ENCODE assay signal across 16 cellular contexts in genomic region chr3:158094917-158095301, GRCh38. TPM values are rescaled to one million over a fixed set of nuclear protein-coding genes. Genes with fewer than 3 reads are reported as not detected.
A peak's percentile ranks its signal among the peaks of the same experiment; 100 is the strongest.
DNase-seq lines count a peak whose midpoint lies in the region; ATAC-seq and TF ChIP-seq lines count a peak whose summit lies in the region.
"Had no signal": no experiment of that assay in that cellular context is flagged by ENCODE, and none has a peak within 500 bp of the region (broad histone marks: within the 10 kb centered on the region; RNA-seq: fewer than 3 reads in every experiment).

No MANE protein-coding gene starts in this region.

- H3K9ac ChIP-seq in iPS-15b (ENCODE audit: low read depth, low read length), result no peak overlapping the region
- H3K9ac ChIP-seq: KMS-11 had no signal

- no peak for DNase-seq in germinal center (ENCODE audit: low spot score)
- DNase-seq in iPS-NIHi7 (ENCODE audit: extremely low spot score), result no peak
- no peak for DNase-seq in nucleus accumbens (lab: John Stamatoyannopoulos, UW)
- DNase-seq in HT-29 (ENCODE audit: low spot score), result no peak
- DNase-seq: activated CD4-positive, alpha-beta T cell treated with anti-CD3 and anti-CD28 coated beads for 4 hours; activated naive CD4-positive, alpha-beta T cell treated with anti-CD3 and anti-CD28 coated beads for 36 hours; colonic mucosa; stimulated activated naive CD8-positive, alpha-beta T cell treated with anti-CD3 and anti-CD28 coated beads, Interleukin-15, amount 100 ng/mL, for 72 hours had no signal

- H3K36me3 ChIP-seq in iPS-15b (ENCODE audit: control insufficient read depth, insufficient read depth, low read length), result no peaks in the 10 kb centered on the region
- H3K36me3 ChIP-seq: colonic mucosa had no signal

- no peak for TF ChIP-seq CTCF in GM12875 (IDR thresholded peaks at IDR 0.05; ENCODE audit: borderline replicate concordance, insufficient read depth, low read depth, low read length)

- H3K9me3 ChIP-seq in iPS-15b (ENCODE audit: control insufficient read depth, insufficient read depth, low read length), result no peaks in the 10 kb centered on the region
- H3K9me3 ChIP-seq: colonic mucosa, heart right ventricle, SJSA1 had no signal

- H3K4me1 ChIP-seq in iPS-15b (ENCODE audit: control insufficient read depth, insufficient read depth, low read length), result peaks cover 4% of the 10 kb centered on the region
- H3K4me1 ChIP-seq: colonic mucosa had no signal

- H3K27me3 ChIP-seq in iPS-15b (ENCODE audit: control insufficient read depth, insufficient read depth, low read length), result peaks cover 79% of the 10 kb centered on the region

- ATAC-seq in GM21528 (IDR thresholded peaks at IDR 0.05; ENCODE audit: low FRiP score, unreplicated experiment), result peak; percentile 26
- ATAC-seq in HG03342 (IDR thresholded peaks at IDR 0.05; ENCODE audit: unreplicated experiment), result peak; percentile 19
- ATAC-seq: naive thymus-derived CD4-positive, alpha-beta T cell; stimulated activated naive CD8-positive, alpha-beta T cell treated with anti-CD3 and anti-CD28 coated beads, Interleukin-15, amount 100 ng/mL, for 72 hours had no signal

- H3K4me3 ChIP-seq in GM12875 (ENCODE audit: low read depth, low read length) (peak overlapping the region; percentile 59), iPS-15b (ENCODE audit: low read depth, low read length) (peak overlapping the region; percentile 52)
- H3K4me3 ChIP-seq: colonic mucosa, SJSA1 had no signal

RNA-seq across cellular contexts. Expression of gene SHOX2, which starts 11.3 kb away (rescaled TPM):
- not detected in 2 replicates for total RNA-seq in HT-29 (2014; rRNA removed; shearing (Covaris generic))
- total RNA-seq: activated naive CD4-positive, alpha-beta T cell treated with anti-CD3 and anti-CD28 coated beads for 36 hours; colonic mucosa; naive thymus-derived CD4-positive, alpha-beta T cell had no signal

RNA-seq across cellular contexts. Expression of gene RSRC1, which starts 15.0 kb away (rescaled TPM):
- 17.4 and 17.8 TPM in 2 replicates for total RNA-seq in HT-29 (2014; rRNA removed; shearing (Covaris generic))
